8 cellular contexts compared by ENCODE assay signal in the genomic region with DNA sequence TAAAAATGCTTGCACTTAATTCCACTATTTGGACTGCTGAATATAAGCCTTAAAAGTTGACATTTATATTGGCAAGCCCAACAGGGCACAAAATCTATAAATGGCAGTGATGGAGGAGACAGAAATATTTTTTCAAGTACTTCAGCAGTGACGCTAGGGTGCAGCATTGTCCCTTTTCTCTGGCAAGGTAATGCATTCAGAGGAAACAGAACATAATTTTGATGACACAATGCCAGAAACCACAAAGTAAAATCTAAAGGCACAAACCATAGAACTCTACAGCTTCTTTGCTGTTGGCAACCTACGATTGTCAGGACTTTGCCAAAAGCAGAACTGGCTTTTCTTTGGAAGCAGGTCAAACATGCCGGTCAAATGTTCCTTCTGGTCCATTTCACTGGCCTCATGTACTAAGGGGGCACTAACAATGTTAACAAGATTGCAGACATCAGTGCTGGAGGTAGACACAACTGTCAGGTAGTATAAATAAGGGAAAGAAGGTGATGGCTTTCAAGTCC. TPM values are rescaled to one million over a fixed set of nuclear protein-coding genes. Genes with fewer than 3 reads are reported as not detected.
A peak's percentile ranks its signal among the peaks of the same experiment; 100 is the strongest.
DNase-seq lines count a peak whose midpoint lies in the region; ATAC-seq and TF ChIP-seq lines count a peak whose summit lies in the region.

No MANE protein-coding gene starts in this region.

- peak overlapping the region; percentile 1 for H3K4me3 Mint-ChIP-seq in CD4-positive, alpha-beta T cell
- peak overlapping the region; percentile 19 for H3K4me3 Mint-ChIP-seq in activated CD8-positive, alpha-beta memory T cell treated with anti-CD3 and anti-CD28 coated beads, Interleukin-2, amount 10 ng/mL, durations not matched to agents 7 days and 5 days
- H3K4me3 Mint-ChIP-seq in endothelial cell (ENCODE audit: unreplicated experiment), result no peak overlapping the region
- H3K4me3 Mint-ChIP-seq in stimulated activated effector memory CD8-positive, alpha-beta T cell treated with anti-CD3 and anti-CD28 coated beads, Interleukin-12 subunit alpha, Interleukin-12 subunit beta, amount 100 ng/mL, for 72 hours, result peak overlapping the region; percentile 43

- peaks cover 18% of the 10 kb centered on the region for H3K4me1 Mint-ChIP-seq in CD4-positive, alpha-beta T cell (ENCODE audit: low read depth)
- H3K4me1 Mint-ChIP-seq in activated CD8-positive, alpha-beta memory T cell treated with anti-CD3 and anti-CD28 coated beads, Interleukin-2, amount 10 ng/mL, durations not matched to agents 7 days and 5 days, result peaks cover 56% of the 10 kb centered on the region
- H3K4me1 Mint-ChIP-seq in endothelial cell (ENCODE audit: unreplicated experiment), result peaks cover 2% of the 10 kb centered on the region
- peaks cover 48% of the 10 kb centered on the region for H3K4me1 Mint-ChIP-seq in stimulated activated effector memory CD8-positive, alpha-beta T cell treated with anti-CD3 and anti-CD28 coated beads, Interleukin-12 subunit alpha, Interleukin-12 subunit beta, amount 100 ng/mL, for 72 hours

- no peaks in the 10 kb centered on the region for H3K9me3 Mint-ChIP-seq in CD4-positive, alpha-beta T cell
- peaks cover 2% of the 10 kb centered on the region for H3K9me3 Mint-ChIP-seq in activated CD8-positive, alpha-beta memory T cell treated with anti-CD3 and anti-CD28 coated beads, Interleukin-2, amount 10 ng/mL, durations not matched to agents 7 days and 5 days (ENCODE audit: low read depth)
- H3K9me3 Mint-ChIP-seq in endothelial cell (ENCODE audit: unreplicated experiment), result no peaks in the 10 kb centered on the region
- no peaks in the 10 kb centered on the region for H3K9me3 Mint-ChIP-seq in stimulated activated effector memory CD8-positive, alpha-beta T cell treated with anti-CD3 and anti-CD28 coated beads, Interleukin-12 subunit alpha, Interleukin-12 subunit beta, amount 100 ng/mL, for 72 hours

- CTCF ChIA-PET in CD4-positive, alpha-beta T cell (lab: Charles Lee), result interaction anchor here (0.6 to 4.0 kb wide), 18 partner anchors 10 to 612 kb away, joined by 3 to 58 read pairs (median 4); a partner anchor contains a TSS
- CTCF ChIA-PET in activated CD8-positive, alpha-beta memory T cell treated with anti-CD3 and anti-CD28 coated beads, Interleukin-2, amount 10 ng/mL, durations not matched to agents 7 days and 5 days (lab: Charles Lee), result interaction anchor here (0.6 to 6.7 kb wide), 32 partner anchors 9 to 611 kb away, joined by 3 to 66 read pairs (median 4); a partner anchor contains a TSS

- no peak overlapping the region for H3K4me3 ChIP-seq in NT2/D1 (ENCODE audit: insufficient read length, low read depth)
- peak overlapping the region in 1 of 2 donors; percentile 28 for H3K4me3 ChIP-seq in muscle layer of duodenum (ENCODE audit: low read depth in 1 of 2, low read length in 2 of 2)

- no peak overlapping the region for H3K27ac ChIP-seq in CD4-positive, alpha-beta T cell (ENCODE audit: low read depth, low read length)
- H3K27ac ChIP-seq in muscle layer of duodenum (ENCODE audit: low read length), result peak overlapping the region; percentile 80

- H3K4me1 ChIP-seq in NT2/D1 (ENCODE audit: insufficient read depth, insufficient read length), result peaks cover 3% of the 10 kb centered on the region
- peaks cover 3 to 11% of the 10 kb centered on the region in 2 donors for H3K4me1 ChIP-seq in muscle layer of duodenum (ENCODE audit: control insufficient read depth in 1 of 2, insufficient read depth in 2 of 2, low read length in 2 of 2)

- H3K27me3 ChIP-seq in CD4-positive, alpha-beta T cell (ENCODE audit: control insufficient read depth, insufficient read depth, low read length), result no peaks in the 10 kb centered on the region
- H3K27me3 ChIP-seq in NT2/D1 (ENCODE audit: insufficient read depth, insufficient read length), result no peaks in the 10 kb centered on the region
- H3K27me3 ChIP-seq in muscle layer of duodenum (ENCODE audit: low read depth, low read length), result no peaks in the 10 kb centered on the region

- no peaks in the 10 kb centered on the region for H3K9me3 ChIP-seq in CD4-positive, alpha-beta T cell (ENCODE audit: control insufficient read depth, low read length)
- H3K9me3 ChIP-seq in NT2/D1 (ENCODE audit: insufficient read depth, low read length), result no peaks in the 10 kb centered on the region
- no peaks in the 10 kb centered on the region for H3K9me3 ChIP-seq in muscle layer of duodenum (ENCODE audit: control insufficient read depth in 1 of 2, low read length in 2 of 2)

- H3K36me3 ChIP-seq in NT2/D1 (ENCODE audit: insufficient read depth, insufficient read length, low read length) (peaks cover 16% of the 10 kb centered on the region), muscle layer of duodenum (ENCODE audit: control insufficient read depth in 1 of 2, insufficient read depth in 2 of 2, low read length in 2 of 2) (peaks cover 9 to 18% of the 10 kb centered on the region in 2 donors)

- no peaks in the 10 kb centered on the region for H3K27me3 Mint-ChIP-seq in CD4-positive, alpha-beta T cell
- H3K27me3 Mint-ChIP-seq in activated CD8-positive, alpha-beta memory T cell treated with anti-CD3 and anti-CD28 coated beads, Interleukin-2, amount 10 ng/mL, durations not matched to agents 7 days and 5 days, result no peaks in the 10 kb centered on the region
- no peaks in the 10 kb centered on the region for H3K27me3 Mint-ChIP-seq in endothelial cell (ENCODE audit: unreplicated experiment)

- DNase-seq in CD4-positive, alpha-beta T cell, result peak; percentile 55 to 78 (median 70)
- DNase-seq in NT2/D1 (ENCODE audit: low read depth, low spot score), result peak; percentile 28
- DNase-seq in activated CD8-positive, alpha-beta memory T cell treated with anti-CD3 and anti-CD28 coated beads, Interleukin-2, amount 10 ng/mL, durations not matched to agents 7 days and 5 days, result peak; percentile 91
- peak; percentile 57 for DNase-seq in endothelial cell (ENCODE audit: low spot score)
- peak; percentile 58 to 80 for DNase-seq in stimulated activated effector memory CD8-positive, alpha-beta T cell treated with anti-CD3 and anti-CD28 coated beads, Interleukin-12 subunit alpha, Interleukin-12 subunit beta, amount 100 ng/mL, for 72 hours (ENCODE audit: low spot score in 2 of 2)

- POLR2A ChIA-PET in CD4-positive, alpha-beta T cell (lab: Charles Lee), result interaction anchor here (0.6 to 2.0 kb wide), 2 partner anchors 212 to 213 kb away, joined by 3 to 10 read pairs; no protein-coding TSS in a partner anchor

- no peak overlapping the region for H3K9ac ChIP-seq in NT2/D1 (ENCODE audit: insufficient read length, low read depth)

- peaks cover 14% of the 10 kb centered on the region for H3K36me3 Mint-ChIP-seq in CD4-positive, alpha-beta T cell (ENCODE audit: low read depth)
- H3K36me3 Mint-ChIP-seq in activated CD8-positive, alpha-beta memory T cell treated with anti-CD3 and anti-CD28 coated beads, Interleukin-2, amount 10 ng/mL, durations not matched to agents 7 days and 5 days, result peaks cover 58% of the 10 kb centered on the region
- peaks cover under 1% of the 10 kb centered on the region for H3K36me3 Mint-ChIP-seq in endothelial cell (ENCODE audit: low read depth, unreplicated experiment)
- peaks cover 95% of the 10 kb centered on the region for H3K36me3 Mint-ChIP-seq in stimulated activated effector memory CD8-positive, alpha-beta T cell treated with anti-CD3 and anti-CD28 coated beads, Interleukin-12 subunit alpha, Interleukin-12 subunit beta, amount 100 ng/mL, for 72 hours

- peak; percentile 92 for ATAC-seq in CD4-positive, alpha-beta T cell (ENCODE audit: poor library complexity)
- ATAC-seq in GM19397 (IDR thresholded peaks at IDR 0.05; ENCODE audit: unreplicated experiment) (peak; percentile 57), HG03571 (IDR thresholded peaks at IDR 0.05; ENCODE audit: unreplicated experiment) (peak; percentile 58)
- ATAC-seq in activated CD8-positive, alpha-beta memory T cell treated with anti-CD3 and anti-CD28 coated beads, Interleukin-2, amount 10 ng/mL, durations not matched to agents 7 days and 5 days, result peak; percentile 77
- peak; percentile 91 for ATAC-seq in stimulated activated effector memory CD8-positive, alpha-beta T cell treated with anti-CD3 and anti-CD28 coated beads, Interleukin-12 subunit alpha, Interleukin-12 subunit beta, amount 100 ng/mL, for 72 hours

- H3K27ac Mint-ChIP-seq in CD4-positive, alpha-beta T cell, result peak overlapping the region; percentile 18
- H3K27ac Mint-ChIP-seq in activated CD8-positive, alpha-beta memory T cell treated with anti-CD3 and anti-CD28 coated beads, Interleukin-2, amount 10 ng/mL, durations not matched to agents 7 days and 5 days, result peak overlapping the region; percentile 92
- no peak overlapping the region for H3K27ac Mint-ChIP-seq in endothelial cell (ENCODE audit: unreplicated experiment)
- peak overlapping the region; percentile 88 for H3K27ac Mint-ChIP-seq in stimulated activated effector memory CD8-positive, alpha-beta T cell treated with anti-CD3 and anti-CD28 coated beads, Interleukin-12 subunit alpha, Interleukin-12 subunit beta, amount 100 ng/mL, for 72 hours

- peak; percentile 85 for TF ChIP-seq CTCF in CD4-positive, alpha-beta T cell (IDR thresholded peaks at IDR 0.05)
- peak; percentile 54 for TF ChIP-seq CTCF in endothelial cell (IDR thresholded peaks at IDR 0.05; ENCODE audit: unreplicated experiment)

- intact Hi-C loops in CD4-positive, alpha-beta T cell (cut with DNase I, micrococcal nuclease), result loop anchor here (1.0 to 5.0 kb wide), 4 partner anchors 71 to 434 kb away; no protein-coding TSS in a partner anchor

RNA-seq across cellular contexts. Expression of a gene that starts 30.9 kb away (rescaled TPM):
- total RNA-seq in CD4-positive, alpha-beta T cell, result 10 to 100 TPM; 81.2 to 83.8 TPM
- 10 to 100 TPM; 30.8 to 35.9 TPM for total RNA-seq in activated CD8-positive, alpha-beta memory T cell treated with anti-CD3 and anti-CD28 coated beads, Interleukin-2, amount 10 ng/mL, durations not matched to agents 7 days and 5 days
- 20.2 TPM for total RNA-seq in endothelial cell (ENCODE audit: unreplicated experiment)

Comparison
In these comparisons a context has a peak if more than half of its experiments do, and no peak if none do; other contexts are left out.
1. DNase-seq: peak in every context shown above with its lines; median percentile 91 in activated CD8-positive, alpha-beta memory T cell treated with anti-CD3 and anti-CD28 coated beads, Interleukin-2, amount 10 ng/mL, durations not matched to agents 7 days and 5 days; 70 in CD4-positive, alpha-beta T cell; 69 in stimulated activated effector memory CD8-positive, alpha-beta T cell treated with anti-CD3 and anti-CD28 coated beads, Interleukin-12 subunit alpha, Interleukin-12 subunit beta, amount 100 ng/mL, for 72 hours; 57 in endothelial cell; 28 in NT2/D1.